Comparison of ENCODE assay signal across 28 cellular contexts in the genomic region with DNA sequence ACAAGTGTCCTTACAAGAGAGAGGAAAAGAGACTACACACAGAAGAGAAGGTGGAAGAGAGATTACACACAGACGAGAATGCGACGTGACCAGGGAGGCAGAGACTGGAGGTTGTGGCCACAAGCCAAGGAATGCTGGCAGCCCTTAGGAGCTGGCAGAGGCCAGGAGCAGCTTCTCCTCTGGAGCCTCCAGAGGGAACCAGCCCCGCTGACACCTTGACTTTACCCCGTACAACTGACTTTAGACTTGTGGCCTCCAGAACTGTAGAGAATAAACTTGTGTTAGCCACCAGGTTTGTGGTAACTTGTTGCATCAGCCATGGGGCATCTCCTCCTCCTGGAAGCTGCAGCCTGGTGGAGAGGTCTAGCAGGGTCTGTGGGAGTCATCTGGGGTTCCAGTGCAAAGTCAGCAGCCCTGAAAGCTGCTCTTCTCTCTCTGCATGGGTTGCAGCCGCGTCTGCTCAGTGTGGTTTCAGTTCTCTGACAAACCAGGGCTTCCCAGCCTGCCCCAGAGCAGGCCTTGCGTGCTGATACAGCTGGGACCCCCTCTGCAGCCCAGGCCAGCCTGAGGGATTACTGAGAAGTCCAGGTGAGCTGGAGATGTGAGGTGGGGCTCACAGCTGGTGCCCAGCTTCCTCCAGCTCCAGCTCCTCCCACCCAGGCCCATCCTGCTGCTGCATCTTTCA.
"Had no signal": no experiment of that assay in that cellular context is flagged by ENCODE, and none has a peak within 500 bp of the region (broad histone marks: within the 10 kb centered on the region; RNA-seq: fewer than 3 reads in every experiment).

No MANE protein-coding gene starts in this region.

- H3K4me2 ChIP-seq: PC-9 had no signal

- H3K36me3 ChIP-seq: brain microvascular endothelial cell, WERI-Rb-1 had no signal

- H3K27me3 ChIP-seq: brain microvascular endothelial cell had no signal

- ATAC-seq: activated naive CD8-positive, alpha-beta T cell treated with anti-CD3 and anti-CD28 coated beads, Interleukin-2, amount 50 U/mL, for 24 hours had no signal

- H2AFZ ChIP-seq: PC-9 had no signal

- H3K4me3 ChIP-seq: PC-9 had no signal

- FAIRE-seq: RCC 7860 had no signal

- H3K27ac ChIP-seq: brain microvascular endothelial cell, PC-9, WERI-Rb-1 had no signal

- DNase-seq: activated CD4-positive, alpha-beta memory T cell treated with anti-CD3 and anti-CD28 coated beads, Interleukin-2, amount 10 ng/mL, durations not matched to agents 7 days and 5 days; activated CD4-positive, alpha-beta T cell treated with anti-CD3 and anti-CD28 coated beads for 1 hour; activated CD4-positive, alpha-beta T cell treated with anti-CD3 and anti-CD28 coated beads for 48 hours; activated CD4-positive, CD25-positive, alpha-beta regulatory T cell; activated effector memory CD4-positive, alpha-beta T cell treated with Interleukin-2 at 50 U/mL for 16 hours; activated naive CD4-positive, alpha-beta T cell treated with anti-CD3 and anti-CD28 coated beads, Interleukin-2, amount 10 ng/mL, durations not matched to agents 7 days and 5 days; activated naive CD8-positive, alpha-beta T cell treated with anti-CD3 and anti-CD28 coated beads, Interleukin-2, amount 50 U/mL, for 24 hours; activated T-cell treated with anti-CD3 and anti-CD28 coated beads, Interleukin-2, amount 50 U/mL, for 48 hours; brain microvascular endothelial cell; central memory CD4-positive, alpha-beta T cell; Kasumi-1; KG1; MM.1S; MV-4-11; NCI-H1092 treated with DMSO at 0.1 percent for 48 hours; NCI-H1417; NCI-H146; NCI-H187 treated with DMSO at 0.1 percent for 48 hours; NCI-H2081; NCI-H345; NCI-H526; NCI-H748 treated with DMSO at 0.1 percent for 48 hours; PC-9; Right ventricle myocardium superior; SW 1271; T1000; WERI-Rb-1 had no signal
